In genomic region chr11:77440678-77441077, GRCh38 we compare ENCODE assay signal across 22 cellular contexts.
"Had no signal": no experiment of that assay in that cellular context is flagged by ENCODE, and none has a peak within 500 bp of the region (broad histone marks: within the 10 kb centered on the region; RNA-seq: fewer than 3 reads in every experiment).

No MANE protein-coding gene starts in this region.

- H3K9me3 Mint-ChIP-seq: naive thymus-derived CD4-positive, alpha-beta T cell; nephron progenitor cell; stimulated activated memory B cell treated with anti-CD40 and anti-IgM and Interleukin-4, amounts not matched to agents 10 μg/mL and 1 μg/mL and 100 μg/mL, for 72 hours; stimulated activated naive CD8-positive, alpha-beta T cell treated with anti-CD3 and anti-CD28 coated beads, Interleukin-15, amount 100 ng/mL, for 72 hours had no signal

- H3K36me3 Mint-ChIP-seq: naive thymus-derived CD4-positive, alpha-beta T cell; stimulated activated memory B cell treated with anti-CD40 and anti-IgM and Interleukin-4, amounts not matched to agents 10 μg/mL and 1 μg/mL and 100 μg/mL, for 72 hours had no signal

- ATAC-seq: esophagus mucosa; heart left ventricle; left ventricle myocardium superior; naive thymus-derived CD4-positive, alpha-beta T cell; psoas muscle; right lobe of liver; stimulated activated memory B cell treated with anti-CD40 and anti-IgM and Interleukin-4, amounts not matched to agents 10 μg/mL and 1 μg/mL and 100 μg/mL, for 72 hours; stimulated activated naive CD8-positive, alpha-beta T cell treated with anti-CD3 and anti-CD28 coated beads, Interleukin-15, amount 100 ng/mL, for 72 hours had no signal

- H3K27me3 ChIP-seq: dorsolateral prefrontal cortex, heart left ventricle, right lobe of liver, testis, tibial nerve, upper lobe of right lung, vagina had no signal

- H3K27me3 Mint-ChIP-seq: stimulated activated naive CD8-positive, alpha-beta T cell treated with anti-CD3 and anti-CD28 coated beads, Interleukin-15, amount 100 ng/mL, for 72 hours had no signal

- H3K27ac ChIP-seq: coronary artery, heart left ventricle, psoas muscle, right lobe of liver, testis, tibial nerve, upper lobe of right lung, vagina had no signal

- H3K36me3 ChIP-seq: heart left ventricle, right lobe of liver, tibial nerve, upper lobe of right lung, vagina had no signal

- DNase-seq: dorsolateral prefrontal cortex; effector CD8-positive, alpha-beta T cell; heart left ventricle; hypothalamus; kidney; left colon; left ventricle myocardium superior; mesendoderm; naive thymus-derived CD4-positive, alpha-beta T cell; nephron progenitor cell; psoas muscle; retina; right lobe of liver; stimulated activated CD4-positive, alpha-beta T cell treated with anti-CD3 and anti-CD28 coated beads, Interleukin-4, amount 100 ng/mL, for 1 hour; stimulated activated naive CD8-positive, alpha-beta T cell treated with anti-CD3 and anti-CD28 coated beads, Interleukin-15, amount 100 ng/mL, for 72 hours; testis; upper lobe of right lung had no signal

- H3K4me1 ChIP-seq: psoas muscle, right lobe of liver, testis, tibial nerve, upper lobe of right lung, vagina had no signal

- H3K4me1 Mint-ChIP-seq: nephron progenitor cell had no signal

- H3K4me3 Mint-ChIP-seq: naive thymus-derived CD4-positive, alpha-beta T cell; nephron progenitor cell; stimulated activated memory B cell treated with anti-CD40 and anti-IgM and Interleukin-4, amounts not matched to agents 10 μg/mL and 1 μg/mL and 100 μg/mL, for 72 hours; stimulated activated naive CD8-positive, alpha-beta T cell treated with anti-CD3 and anti-CD28 coated beads, Interleukin-15, amount 100 ng/mL, for 72 hours had no signal

- H3K4me3 ChIP-seq: coronary artery, dorsolateral prefrontal cortex, heart left ventricle, psoas muscle, right lobe of liver, testis, tibial nerve, upper lobe of right lung, vagina had no signal

- H3K9me3 ChIP-seq: heart left ventricle, psoas muscle, right lobe of liver, testis, tibial nerve, upper lobe of right lung, vagina had no signal

- H3K27ac Mint-ChIP-seq: naive thymus-derived CD4-positive, alpha-beta T cell; nephron progenitor cell; stimulated activated memory B cell treated with anti-CD40 and anti-IgM and Interleukin-4, amounts not matched to agents 10 μg/mL and 1 μg/mL and 100 μg/mL, for 72 hours; stimulated activated naive CD8-positive, alpha-beta T cell treated with anti-CD3 and anti-CD28 coated beads, Interleukin-15, amount 100 ng/mL, for 72 hours had no signal
